ENCODE assay signal across 8 cellular contexts in the genomic region with DNA sequence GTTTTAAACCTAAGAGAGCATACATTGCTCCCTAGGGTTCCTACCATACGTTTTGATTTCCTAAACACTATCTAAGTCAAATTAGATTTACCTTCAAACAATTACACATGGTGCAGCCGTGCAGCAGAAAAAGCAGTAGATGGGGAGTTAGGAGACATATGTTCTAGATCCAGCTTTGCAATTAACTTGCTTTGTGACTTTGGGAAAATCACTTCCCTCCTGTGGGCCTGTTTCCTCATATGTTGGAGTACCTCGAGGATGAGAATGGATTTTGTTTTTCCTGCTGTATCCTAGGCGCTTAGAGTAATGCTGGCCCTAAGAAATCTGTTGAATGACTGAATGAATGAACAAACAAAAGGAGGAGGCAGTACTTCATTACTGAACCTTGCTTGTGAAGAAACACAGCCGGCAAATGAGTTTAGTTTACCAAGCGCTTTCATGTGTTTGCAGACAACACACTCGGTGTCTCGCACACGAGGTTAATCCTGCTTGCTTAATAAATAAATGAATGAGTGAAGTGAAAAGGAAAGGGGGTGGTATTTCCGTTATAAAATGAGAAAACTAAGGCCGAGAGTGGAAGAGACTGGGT. TPM values are rescaled to one million over a fixed set of nuclear protein-coding genes. Genes with fewer than 3 reads are reported as not detected.
DNase-seq lines count a peak whose midpoint lies in the region; ATAC-seq and TF ChIP-seq lines count a peak whose summit lies in the region.

No MANE protein-coding gene starts in this region.

- H3K27me3 ChIP-seq in Loucy (ENCODE audit: insufficient read depth, low read length, poor library complexity, severe bottlenecking) = no peaks in the 10 kb centered on the region
- H3K27me3 ChIP-seq in mononuclear cell (ENCODE audit: insufficient read depth, low read length) = no peaks in the 10 kb centered on the region

- H3K36me3 ChIP-seq in Loucy (ENCODE audit: insufficient read depth, low read length) = no peaks in the 10 kb centered on the region

- intact Hi-C loops in activated naive CD4-positive, alpha-beta T cell treated with anti-CD3 and anti-CD28 coated beads for 36 hours (cut with micrococcal nuclease) = loop anchor here (1.0 to 5.0 kb wide), 10 partner anchors 51 to 1578 kb away; partner anchors contain the start of genes INVS, MSANTD3, RNF20 and STX17
- intact Hi-C loops in MCF 10A (cut with micrococcal nuclease) = loop anchor here (2.0 kb wide), 1 partner anchor 51 kb away; no protein-coding TSS in a partner anchor

- no peak for DNase-seq in activated naive CD4-positive, alpha-beta T cell treated with anti-CD3 and anti-CD28 coated beads for 36 hours
- no peak for DNase-seq in activated naive CD4-positive, alpha-beta T cell treated with anti-CD3 and anti-CD28 coated beads, Interleukin-2, amount 50 U/mL, for 16 hours
- DNase-seq in MCF 10A (ENCODE audit: unreplicated experiment) (no peak), HT-29 (ENCODE audit: low spot score) (no peak), T-helper 9 cell (no peak)

- peaks cover 71% of the 10 kb centered on the region for H3K36me3 Mint-ChIP-seq in activated naive CD4-positive, alpha-beta T cell treated with anti-CD3 and anti-CD28 coated beads for 36 hours (ENCODE audit: low read depth)
- H3K36me3 Mint-ChIP-seq in MCF 10A (ENCODE audit: insufficient read depth, unreplicated experiment) = peaks cover 37% of the 10 kb centered on the region

- peak overlapping the region; percentile 97 for H3K27ac Mint-ChIP-seq in activated naive CD4-positive, alpha-beta T cell treated with anti-CD3 and anti-CD28 coated beads for 36 hours
- H3K27ac Mint-ChIP-seq in MCF 10A (ENCODE audit: low read depth, unreplicated experiment) = peak overlapping the region; percentile 99

- H3K79me2 ChIP-seq in Loucy (ENCODE audit: insufficient read depth, low read length) = peaks cover 88% of the 10 kb centered on the region

- peaks cover 14% of the 10 kb centered on the region for H3K9me3 Mint-ChIP-seq in activated naive CD4-positive, alpha-beta T cell treated with anti-CD3 and anti-CD28 coated beads for 36 hours
- peaks cover 36% of the 10 kb centered on the region for H3K9me3 Mint-ChIP-seq in MCF 10A (ENCODE audit: unreplicated experiment)

- peaks cover 65% of the 10 kb centered on the region for H3K4me1 Mint-ChIP-seq in activated naive CD4-positive, alpha-beta T cell treated with anti-CD3 and anti-CD28 coated beads for 36 hours (ENCODE audit: low read depth)
- peaks cover 39% of the 10 kb centered on the region for H3K4me1 Mint-ChIP-seq in MCF 10A (ENCODE audit: insufficient read depth, unreplicated experiment)

- H3K4me3 ChIP-seq in Loucy (ENCODE audit: low read length, poor library complexity, severe bottlenecking) (peak overlapping the region; percentile 83), mononuclear cell (ENCODE audit: low read length) (peak overlapping the region; percentile 85)

- peak overlapping the region; percentile 95 for H2AFZ ChIP-seq in Loucy (ENCODE audit: low read length)

- H3F3A ChIP-seq in Loucy (ENCODE audit: low read depth) = no peaks in the 10 kb centered on the region

- peak overlapping the region; percentile 92 for H3K4me3 Mint-ChIP-seq in activated naive CD4-positive, alpha-beta T cell treated with anti-CD3 and anti-CD28 coated beads for 36 hours
- peak overlapping the region; percentile 97 for H3K4me3 Mint-ChIP-seq in MCF 10A (ENCODE audit: unreplicated experiment)

- CTCF ChIA-PET in activated naive CD4-positive, alpha-beta T cell treated with anti-CD3 and anti-CD28 coated beads for 36 hours (lab: Charles Lee) = interaction anchor here (2.2 kb wide), 1 partner anchor 10 kb away, joined by 9 read pairs; no protein-coding TSS in a partner anchor
- CTCF ChIA-PET in MCF 10A (lab: Yijun Ruan, JAX) = interaction anchor here (0.5 to 2.5 kb wide), 2 partner anchors 9 to 51 kb away, joined by 3 to 14 read pairs; no protein-coding TSS in a partner anchor

- H4K20me1 ChIP-seq in Loucy (ENCODE audit: insufficient read depth, low read length, poor library complexity, severe bottlenecking) = peaks cover 22% of the 10 kb centered on the region

- peak overlapping the region; percentile 83 for H3K9ac ChIP-seq in Loucy (ENCODE audit: low read depth, low read length, poor library complexity, severe bottlenecking)

- peak overlapping the region; percentile 91 for H3K4me2 ChIP-seq in Loucy (ENCODE audit: low read depth, low read length, poor library complexity, severe bottlenecking)

- no peaks in the 10 kb centered on the region for H3K9me2 ChIP-seq in Loucy (replicated peaks; ENCODE audit: low read depth, low read length)

- no peak for ATAC-seq in GM18858 (IDR thresholded peaks at IDR 0.05; ENCODE audit: unreplicated experiment)

- H3K9me3 ChIP-seq in Loucy (ENCODE audit: insufficient read depth, low read depth, low read length) (no peaks in the 10 kb centered on the region), mononuclear cell (ENCODE audit: low read depth, low read length) (peaks cover 10% of the 10 kb centered on the region)

- no peaks in the 10 kb centered on the region for H3K27me3 Mint-ChIP-seq in activated naive CD4-positive, alpha-beta T cell treated with anti-CD3 and anti-CD28 coated beads for 36 hours (ENCODE audit: low read depth)
- H3K27me3 Mint-ChIP-seq in MCF 10A (ENCODE audit: insufficient read depth, unreplicated experiment) = no peaks in the 10 kb centered on the region

- H3K4me1 ChIP-seq in Loucy (ENCODE audit: insufficient read depth, low read length, poor library complexity, severe bottlenecking) = peaks cover 52% of the 10 kb centered on the region
- peaks cover 31% of the 10 kb centered on the region for H3K4me1 ChIP-seq in mononuclear cell (ENCODE audit: insufficient read depth, low read length)

- TF ChIP-seq CTCF in Loucy (conservative IDR thresholded peaks at IDR 0.05; ENCODE audit: low read length) (no peak), MCF 10A (IDR thresholded peaks at IDR 0.05; ENCODE audit: unreplicated experiment) (no peak)

- BruUV-seq in MCF 10A (replicated peaks; lab: Mats Ljungman, UMichigan) = TSS peak; percentile 64

- POLR2A ChIA-PET in MCF 10A (lab: Yijun Ruan, JAX) = interaction anchor here (0.5 to 2.9 kb wide), 12 partner anchors 9 to 796 kb away, joined by 3 to 37 read pairs (median 6); partner anchors contain the start of gene RNF20

RNA-seq across cellular contexts. Expression of gene MRPL50, which starts 0.6 kb away (rescaled TPM):
- total RNA-seq in activated naive CD4-positive, alpha-beta T cell treated with anti-CD3 and anti-CD28 coated beads for 36 hours = 10 to 100 TPM; 13.2 to 14.3 TPM
- total RNA-seq in MCF 10A (2022) (15.4 and 16.9 TPM in 2 replicates), mononuclear cell (17.3 TPM)
- total RNA-seq in HT-29 (2014; rRNA removed; shearing (Covaris generic)) = 7.4 and 10.4 TPM in 2 replicates

RNA-seq across cellular contexts. Expression of gene ZNF189, which starts 0.8 kb away (rescaled TPM):
- total RNA-seq in activated naive CD4-positive, alpha-beta T cell treated with anti-CD3 and anti-CD28 coated beads for 36 hours = 1 to 10 TPM; 5.5 to 5.7 TPM
- total RNA-seq in MCF 10A (2022) (17.4 and 20.4 TPM in 2 replicates), mononuclear cell (10.4 TPM)
- 2.0 and 2.1 TPM in 2 replicates for total RNA-seq in HT-29 (2014; rRNA removed; shearing (Covaris generic))

RNA-seq across cellular contexts. Expression of gene BAAT, which starts 13.0 kb away (rescaled TPM):
- total RNA-seq in activated naive CD4-positive, alpha-beta T cell treated with anti-CD3 and anti-CD28 coated beads for 36 hours = not detected
- total RNA-seq in MCF 10A (2022) (0.14 and 0.15 TPM in 2 replicates), mononuclear cell (0.10 TPM)
- 0.28 and 0.57 TPM in 2 replicates for total RNA-seq in HT-29 (2014; rRNA removed; shearing (Covaris generic))

RNA-seq across cellular contexts. Expression of gene ALDOB, which starts 37.7 kb away (rescaled TPM):
- total RNA-seq in activated naive CD4-positive, alpha-beta T cell treated with anti-CD3 and anti-CD28 coated beads for 36 hours = not detected
- total RNA-seq in MCF 10A (2022) (not detected in 2 replicates), mononuclear cell (not detected)
- total RNA-seq in HT-29 (2014; rRNA removed; shearing (Covaris generic)) = 0.16 TPM in 1 of 2 replicates, not detected in the other
